ENCODE assay signal across 30 cellular contexts in genomic region chr1:48679107-48679506, GRCh38.
"Had no signal": no experiment of that assay in that cellular context is flagged by ENCODE, and none has a peak within 500 bp of the region (broad histone marks: within the 10 kb centered on the region; RNA-seq: fewer than 3 reads in every experiment).

No MANE protein-coding gene starts in this region.

- H3K9me2 ChIP-seq: SK-N-SH had no signal

- H3K4me3 ChIP-seq: ascending aorta, body of pancreas, SJCRH30 had no signal

- DNase-seq: activated CD4-positive, alpha-beta memory T cell treated with anti-CD3 and anti-CD28 coated beads for 36 hours; activated CD4-positive, alpha-beta T cell treated with anti-CD3 and anti-CD28 coated beads, Interleukin-2, amount 10 ng/mL, durations not matched to agents 7 days and 5 days; activated CD4-positive, CD25-positive, alpha-beta regulatory T cell; activated CD8-positive, alpha-beta memory T cell treated with anti-CD3 and anti-CD28 coated beads for 24 hours; activated effector memory CD4-positive, alpha-beta T cell treated with anti-CD3 and anti-CD28 coated beads, Interleukin-2, amount 50 U/mL, for 16 hours; activated naive CD4-positive, alpha-beta T cell treated with Interleukin-2 at 50 U/mL for 16 hours; activated naive CD8-positive, alpha-beta T cell treated with anti-CD3 and anti-CD28 coated beads, Interleukin-2, amount 50 U/mL, for 24 hours; activated T-cell treated with anti-CD3 and anti-CD28 coated beads, Interleukin-2, amount 50 U/mL, for 4 hours; amniotic stem cell; body of pancreas; MV-4-11; NCI-H1417 treated with DMSO at 0.1 percent for 48 hours; NCI-H1694; NCI-H2029; NCI-H2107; NCI-H2171 treated with DMSO at 0.1 percent for 48 hours; NCI-H226; NCI-H510A; NCI-H526 treated with DMSO at 0.1 percent for 48 hours; NCI-H82; OCI-M1; Right ventricle myocardium superior; SJCRH30; SK-N-SH; T-helper 1 cell had no signal

- H3K9ac ChIP-seq: SK-N-SH had no signal

- H3K4me2 ChIP-seq: SK-N-SH had no signal

- H3K27me3 ChIP-seq: ascending aorta, body of pancreas had no signal

- H3K36me3 ChIP-seq: ascending aorta, SJCRH30 had no signal

- H3K9me3 ChIP-seq: ascending aorta, body of pancreas, SJCRH30, SK-N-SH had no signal

- H3K27ac ChIP-seq: RWPE1, SJCRH30, VCaP had no signal

- ATAC-seq: activated naive CD4-positive, alpha-beta T cell treated with anti-CD3 and anti-CD28 coated beads, Interleukin-2, amount 50 U/mL, for 72 hours; activated naive CD8-positive, alpha-beta T cell treated with anti-CD3 and anti-CD28 coated beads, Interleukin-2, amount 50 U/mL, for 24 hours; activated T-cell treated with anti-CD3 and anti-CD28 coated beads, Interleukin-2, amount 50 U/mL, for 4 hours; body of pancreas; Panc1 had no signal

- H3K4me1 ChIP-seq: body of pancreas, SJCRH30 had no signal
